Comparison of ENCODE assay signal across 13 cellular contexts in the genomic region with DNA sequence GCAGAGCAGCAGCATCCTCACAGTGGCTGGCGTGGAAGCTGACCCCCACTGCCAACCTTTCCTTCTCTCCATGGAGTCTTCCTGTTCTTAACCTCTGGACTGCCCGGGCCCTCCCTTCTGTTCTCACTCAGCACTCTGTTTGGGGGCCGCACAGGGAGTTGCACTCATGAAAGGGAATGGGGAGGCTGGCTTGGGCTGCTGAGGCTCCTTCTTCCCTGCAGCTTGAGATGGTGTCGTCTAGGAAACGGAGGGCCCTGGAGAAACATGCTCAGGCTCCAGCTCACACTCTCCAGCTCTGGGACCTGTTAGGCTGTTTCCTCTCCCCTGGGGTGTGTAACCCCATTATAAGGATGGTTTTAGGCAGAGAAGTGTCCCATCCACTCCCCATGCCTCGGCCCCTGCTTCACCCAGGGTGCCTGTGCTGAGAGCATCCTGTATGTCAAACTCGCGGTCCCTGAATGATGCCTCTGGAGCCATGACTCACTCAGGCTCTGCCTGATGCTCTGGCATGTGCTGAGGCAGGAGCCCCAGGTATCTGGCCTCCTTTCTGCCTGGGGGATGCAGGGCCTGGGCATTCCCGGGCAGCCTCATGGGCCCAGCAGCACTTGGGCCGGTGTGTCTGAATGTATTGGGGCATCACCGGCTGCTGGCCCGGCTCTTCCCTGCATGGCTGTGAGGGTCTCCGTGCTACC. TPM values are rescaled to one million over a fixed set of nuclear protein-coding genes. Genes with fewer than 3 reads are reported as not detected.
A peak's percentile ranks its signal among the peaks of the same experiment; 100 is the strongest.
DNase-seq lines count a peak whose midpoint lies in the region; TF ChIP-seq lines count a peak whose summit lies in the region.
"Had no signal": no experiment of that assay in that cellular context is flagged by ENCODE, and none has a peak within 500 bp of the region (broad histone marks: within the 10 kb centered on the region; RNA-seq: fewer than 3 reads in every experiment).

No MANE protein-coding gene starts in this region.

- H3K9ac ChIP-seq in neural progenitor cell, result peak overlapping the region; percentile 27

- H3K4me1 Mint-ChIP-seq in brain, result peaks cover 59% of the 10 kb centered on the region
- H3K4me1 Mint-ChIP-seq in neural progenitor cell, result peaks cover 57% of the 10 kb centered on the region

- H3K27ac Mint-ChIP-seq in brain, result peak overlapping the region; percentile 91 to 99 (median 95)
- H3K27ac Mint-ChIP-seq in neural progenitor cell, result peak overlapping the region; percentile 90
- H3K27ac Mint-ChIP-seq: activated T-helper 1 cell treated with anti-CD3 and anti-CD28 coated beads, Interleukin-12 subunit alpha, Interleukin-12 subunit beta, Interleukin-2, Interleukin-4 antibody, amounts not matched to agents 30 ng/mL and 10 ng/mL and 1 ng/mL, durations not matched to agents 14 hours and 24 hours and 36 hours had no signal

- H3K27ac ChIP-seq in neural progenitor cell (no peak overlapping the region), tibial artery (peak overlapping the region; percentile 61 to 69)

- no peak overlapping the region for H3K4me3 ChIP-seq in neural progenitor cell
- no peak overlapping the region for H3K4me3 ChIP-seq in tibial artery
- H3K4me3 ChIP-seq: colonic mucosa, lung had no signal

- no peaks in the 10 kb centered on the region for H3K9me3 ChIP-seq in neural progenitor cell (ENCODE audit: low read depth)
- H3K9me3 ChIP-seq in tibial artery, result no peaks in the 10 kb centered on the region
- H3K9me3 ChIP-seq: colonic mucosa had no signal

- H3K27me3 ChIP-seq in neural progenitor cell, result no peaks in the 10 kb centered on the region
- H3K27me3 ChIP-seq in tibial artery, result no peaks in the 10 kb centered on the region
- H3K27me3 ChIP-seq: colonic mucosa had no signal

- H3K27me3 Mint-ChIP-seq in brain, result peaks cover 2% of the 10 kb centered on the region
- H3K27me3 Mint-ChIP-seq in neural progenitor cell (ENCODE audit: insufficient read depth, low read depth), result no peaks in the 10 kb centered on the region

- no peak overlapping the region for H2AFZ ChIP-seq in neural progenitor cell (replicated peaks)

- intact Hi-C loops in cardiac septum (cut with DNase I) (no loop called here), tibial artery (cut with DNase I; ENCODE audit: low total_unique reads) (no loop called here)

- no peaks in the 10 kb centered on the region for H3K9me3 Mint-ChIP-seq in brain
- no peaks in the 10 kb centered on the region for H3K9me3 Mint-ChIP-seq in neural progenitor cell
- H3K9me3 Mint-ChIP-seq: activated T-helper 1 cell treated with anti-CD3 and anti-CD28 coated beads, Interleukin-12 subunit alpha, Interleukin-12 subunit beta, Interleukin-2, Interleukin-4 antibody, amounts not matched to agents 30 ng/mL and 10 ng/mL and 1 ng/mL, durations not matched to agents 14 hours and 24 hours and 36 hours had no signal

- H3K4me2 ChIP-seq in neural progenitor cell, result no peak overlapping the region

- DNase-seq in cardiac septum (ENCODE audit: low spot score), result peak; percentile 68
- DNase-seq in neural progenitor cell (ENCODE audit: low spot score), result no peak
- no peak for DNase-seq in tibial artery
- no peak for DNase-seq in NCI-H1417 treated with DMSO at 0.1 percent for 48 hours (lab: John Stamatoyannopoulos, UW)
- DNase-seq in NCI-H2196 treated with DMSO at 0.1 percent for 48 hours (lab: John Stamatoyannopoulos, UW; ENCODE audit: unreplicated experiment), result no peak
- no peak for DNase-seq in NCI-H748 (lab: John Stamatoyannopoulos, UW; ENCODE audit: unreplicated experiment)
- DNase-seq: activated CD4-positive, alpha-beta T cell treated with anti-CD3 and anti-CD28 coated beads for 4 hours; colonic mucosa; NCI-H1436; NK-92 treated with Interleukin-12 subunit alpha and Interleukin-12 subunit beta, amount 100 ng/mL, for 24 hours had no signal

- H3K36me3 ChIP-seq in neural progenitor cell, result no peaks in the 10 kb centered on the region
- H3K36me3 ChIP-seq in tibial artery, result peaks cover 0 to 25% (median 10%) of the 10 kb centered on the region in 3 donors
- H3K36me3 ChIP-seq: colonic mucosa had no signal

- TF ChIP-seq CTCF in brain (conservative IDR thresholded peaks at IDR 0.05) (no peak), neural progenitor cell (IDR thresholded peaks at IDR 0.05) (no peak), tibial artery (IDR thresholded peaks at IDR 0.05) (no peak)

- H3K4me1 ChIP-seq in neural progenitor cell, result peaks cover 34% of the 10 kb centered on the region
- H3K4me1 ChIP-seq in tibial artery, result peaks cover 0 to 34% (median 27%) of the 10 kb centered on the region in 4 donors

- H3K79me2 ChIP-seq in neural progenitor cell (ENCODE audit: low read depth), result peaks cover 13% of the 10 kb centered on the region

- H4K20me1 ChIP-seq in neural progenitor cell (ENCODE audit: low read depth), result peaks cover 8% of the 10 kb centered on the region

- H3F3A ChIP-seq in neural progenitor cell (ENCODE audit: low read depth), result peaks cover 17% of the 10 kb centered on the region

- H3K36me3 Mint-ChIP-seq in brain (peaks cover 16% of the 10 kb centered on the region), neural progenitor cell (peaks cover 16% of the 10 kb centered on the region)

- peak overlapping the region in 4 of 5 experiments; percentile 30 to 84 (median 80) for H3K4me3 Mint-ChIP-seq in brain
- peak overlapping the region; percentile 68 for H3K4me3 Mint-ChIP-seq in neural progenitor cell
- H3K4me3 Mint-ChIP-seq: activated T-helper 1 cell treated with anti-CD3 and anti-CD28 coated beads, Interleukin-12 subunit alpha, Interleukin-12 subunit beta, Interleukin-2, Interleukin-4 antibody, amounts not matched to agents 30 ng/mL and 10 ng/mL and 1 ng/mL, durations not matched to agents 14 hours and 24 hours and 36 hours had no signal

RNA-seq across cellular contexts. Expression of a gene that starts 18.9 kb away (rescaled TPM):
- 156 TPM for polyA plus RNA-seq in brain (ENCODE audit: insufficient read depth, low read depth, low replicate concordance)
- total RNA-seq in cardiac septum (56.6 TPM), neural progenitor cell (ENCODE audit: low replicate concordance) (23.6 and 96.8 TPM in 2 replicates)

RNA-seq across cellular contexts. Expression of a gene that starts 40.0 kb away (rescaled TPM):
- polyA plus RNA-seq in brain (ENCODE audit: insufficient read depth, low read depth, low replicate concordance), result 29.0 TPM
- total RNA-seq in cardiac septum, result 48.2 TPM
- 5.7 and 12.6 TPM in 2 replicates for total RNA-seq in neural progenitor cell (ENCODE audit: low replicate concordance)

RNA-seq across cellular contexts. Expression of a gene that starts 41.0 kb away (rescaled TPM):
- 32.9 TPM for polyA plus RNA-seq in brain (ENCODE audit: insufficient read depth, low read depth, low replicate concordance)
- total RNA-seq in cardiac septum (7.7 TPM), neural progenitor cell (ENCODE audit: low replicate concordance) (20.5 and 47.8 TPM in 2 replicates)

RNA-seq across cellular contexts. Expression of a gene that starts 50.2 kb away (rescaled TPM):
- 22.1 TPM for polyA plus RNA-seq in brain (ENCODE audit: insufficient read depth, low read depth, low replicate concordance)
- total RNA-seq in cardiac septum, result 4.7 TPM
- 16.6 and 60.2 TPM in 2 replicates for total RNA-seq in neural progenitor cell (ENCODE audit: low replicate concordance)
